Comparison of ENCODE assay signal across 11 cellular contexts in the genomic region with DNA sequence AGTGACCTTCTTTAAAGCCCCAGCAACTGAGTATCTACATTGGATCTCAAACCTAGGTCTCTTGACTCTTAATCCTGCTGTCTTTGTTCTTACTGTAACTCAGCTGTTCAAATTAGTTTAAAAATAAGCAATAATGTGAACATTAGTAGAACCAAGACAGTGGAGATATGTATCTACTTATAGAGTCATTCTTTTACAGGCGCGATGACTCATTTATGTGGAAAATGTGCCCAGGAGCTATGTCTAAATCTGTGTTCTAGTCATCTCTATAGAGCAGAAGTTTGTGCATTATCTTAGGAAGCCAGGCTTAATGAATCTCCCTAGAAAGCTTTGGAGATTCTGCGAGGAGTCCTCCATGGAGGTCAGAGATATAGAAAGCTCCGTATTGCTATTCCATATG.
A peak's percentile ranks its signal among the peaks of the same experiment; 100 is the strongest.
DNase-seq lines count a peak whose midpoint lies in the region; ATAC-seq and TF ChIP-seq lines count a peak whose summit lies in the region.
"Had no signal": no experiment of that assay in that cellular context is flagged by ENCODE, and none has a peak within 500 bp of the region (broad histone marks: within the 10 kb centered on the region; RNA-seq: fewer than 3 reads in every experiment).

No MANE protein-coding gene starts in this region.

- CTCF ChIA-PET in AG04450 (lab: Charles Lee) = interaction anchor here (0.5 to 2.0 kb wide), 5 partner anchors 30 to 1773 kb away, joined by 4 to 9 read pairs (median 4); a partner anchor contains a TSS

- H3K4me3 Mint-ChIP-seq in natural killer cell = no peak overlapping the region

- H3K4me3 ChIP-seq in AG04450 (ENCODE audit: low read depth, low read length) = no peak overlapping the region
- H3K4me3 ChIP-seq in foreskin fibroblast (ENCODE audit: low read depth in 1 of 2, low read length in 2 of 2) = peak overlapping the region; percentile 8 to 25
- no peak overlapping the region for H3K4me3 ChIP-seq in ascending aorta

- no peaks in the 10 kb centered on the region for H3K4me1 ChIP-seq in ascending aorta

- POLR2A ChIA-PET in AG04450 (lab: Yijun Ruan, JAX) = no interaction called here

- H3K9me3 ChIP-seq in AG04450 (ENCODE audit: control insufficient read depth, insufficient read depth, low read length) = peaks cover 4% of the 10 kb centered on the region; the same call in 1 of the 2 replicates
- no peaks in the 10 kb centered on the region for H3K9me3 ChIP-seq in ascending aorta

- no peak overlapping the region for H3K27ac Mint-ChIP-seq in natural killer cell

- H3K36me3 Mint-ChIP-seq in natural killer cell = no peaks in the 10 kb centered on the region

- H3K27ac ChIP-seq in AG04450 (ENCODE audit: low read depth, low read length) (no peak overlapping the region), ascending aorta (no peak overlapping the region)

- in situ Hi-C loops in SK-MEL-5 (cut with HindIII; ENCODE audit: low pct_unique_long_range_greater_than_20kb, low sequenced_read_pairs) = loop anchor here (25.0 kb wide), 1 partner anchor 191 kb away; no protein-coding TSS in a partner anchor

- H3K27me3 Mint-ChIP-seq in natural killer cell (ENCODE audit: low read depth in 2 of 2) = no peaks in the 10 kb centered on the region

- no peaks in the 10 kb centered on the region for H3K27me3 ChIP-seq in AG04450 (ENCODE audit: control insufficient read depth, insufficient read depth, low read length)
- H3K27me3 ChIP-seq in ascending aorta = no peaks in the 10 kb centered on the region

- H3K9me3 Mint-ChIP-seq in natural killer cell = no peaks in the 10 kb centered on the region

- H3K36me3 ChIP-seq in ascending aorta = no peaks in the 10 kb centered on the region

- peak; percentile 32 for DNase-seq in AG04450 (ENCODE audit: low read depth, low spot score)
- peak; percentile 54 for DNase-seq in GM03348 (ENCODE audit: low spot score)
- peak; percentile 61 for DNase-seq in SK-MEL-5 (ENCODE audit: low read depth, low spot score)
- DNase-seq in foreskin fibroblast = peak; percentile 77 to 89
- DNase-seq in natural killer cell = no peak
- no peak for DNase-seq in ascending aorta (ENCODE audit: low spot score in 2 of 2)
- DNase-seq in DMS153 treated with DMSO at 0.1 percent for 48 hours (lab: John Stamatoyannopoulos, UW; ENCODE audit: unreplicated experiment) = no peak
- DNase-seq in stimulated activated naive CD4-positive, alpha-beta T cell treated with Interleukin-2 at 50 U/mL for 16 hours (lab: John Stamatoyannopoulos, UW) = no peak
- DNase-seq: islet precursor cell, NCI-H2081 treated with DMSO at 0.1 percent for 48 hours, occipital lobe had no signal

- ATAC-seq in natural killer cell = no peak

- intact Hi-C loops in natural killer cell (cut with micrococcal nuclease) (loop anchor here (10.0 kb wide), 1 partner anchor 1063 kb away; no protein-coding TSS in a partner anchor), ascending aorta (cut with DNase I) (no loop called here)

- no peak for TF ChIP-seq CTCF in AG04450 (IDR thresholded peaks at IDR 0.05; ENCODE audit: low read depth, low read length)
- TF ChIP-seq CTCF in foreskin fibroblast (IDR thresholded peaks at IDR 0.05; ENCODE audit: low read depth, low read length) = no peak
- TF ChIP-seq CTCF in natural killer cell (IDR thresholded peaks at IDR 0.05) = no peak
- TF ChIP-seq CTCF in ascending aorta (IDR thresholded peaks at IDR 0.05) = no peak

- H3K4me1 Mint-ChIP-seq in natural killer cell = peaks cover 6 to 10% of the 10 kb centered on the region in 2 donors

Comparison
In these comparisons a context has a peak if more than half of its experiments do, and no peak if none do; other contexts are left out.
1. DNase-seq: peak in AG04450 (single experiment), GM03348 (single experiment), SK-MEL-5 (single experiment) and foreskin fibroblast (2 of 2); none in natural killer cell (single experiment), ascending aorta (0 of 2), DMS153 treated with DMSO at 0.1 percent for 48 hours (single experiment) and stimulated activated naive CD4-positive, alpha-beta T cell treated with Interleukin-2 at 50 U/mL for 16 hours (single experiment).
2. H3K4me3 ChIP-seq: peak in foreskin fibroblast (2 of 2); none in AG04450 (single experiment) and ascending aorta (0 of 2).